In the genomic region with DNA sequence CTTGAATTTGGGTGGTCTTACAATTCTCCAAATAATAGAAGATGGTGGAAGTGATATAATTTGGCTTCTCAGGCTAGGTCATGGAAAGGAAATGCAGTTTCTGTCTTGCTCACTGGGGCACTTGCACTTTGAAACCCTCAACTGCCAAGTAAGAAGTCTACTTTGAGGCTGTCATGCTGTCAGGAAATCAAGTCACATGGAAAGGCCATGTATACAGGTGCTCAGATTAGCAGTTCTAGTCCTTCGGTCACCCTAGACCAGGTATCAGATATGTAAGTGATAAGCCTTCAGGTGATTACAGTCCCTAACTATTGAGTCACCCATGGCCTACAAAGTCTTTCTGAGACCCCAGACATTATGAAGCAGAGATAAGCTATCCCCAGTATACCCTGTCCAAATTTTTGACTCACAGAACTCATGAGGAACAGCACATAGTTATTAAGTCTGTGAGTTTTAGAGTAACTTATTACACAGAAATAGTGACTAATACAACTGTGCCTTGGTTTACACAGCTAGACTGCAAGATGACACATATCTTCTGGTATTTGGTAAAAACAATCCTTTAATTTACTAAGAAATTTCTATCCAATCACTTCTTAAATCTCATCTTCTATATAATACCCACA, we compare ENCODE assay signal across 24 cellular contexts. TPM values are rescaled to one million over a fixed set of nuclear protein-coding genes. Genes with fewer than 3 reads are reported as not detected.
DNase-seq lines count a peak whose midpoint lies in the region; ATAC-seq and TF ChIP-seq lines count a peak whose summit lies in the region.
"Had no signal": no experiment of that assay in that cellular context is flagged by ENCODE, and none has a peak within 500 bp of the region (broad histone marks: within the 10 kb centered on the region; RNA-seq: fewer than 3 reads in every experiment).

No MANE protein-coding gene starts in this region.

- no peak overlapping the region for H3K4me3 ChIP-seq in hepatocyte
- H3K4me3 ChIP-seq: skin epidermis had no signal

- no peaks in the 10 kb centered on the region for H4K20me1 ChIP-seq in hepatocyte (ENCODE audit: insufficient read depth, poor library complexity, severe bottlenecking)

- no peaks in the 10 kb centered on the region for H3K9me3 ChIP-seq in hepatocyte (ENCODE audit: low read depth)

- no peaks in the 10 kb centered on the region for H3K36me3 ChIP-seq in hepatocyte (replicated peaks; ENCODE audit: insufficient read depth, low read depth)

- H3K4me1 ChIP-seq in hepatocyte (ENCODE audit: insufficient read depth), result no peaks in the 10 kb centered on the region

- H3K27me3 Mint-ChIP-seq in activated naive CD8-positive, alpha-beta T cell treated with anti-CD3 and anti-CD28 coated beads, Interleukin-2, amount 50 U/mL, for 24 hours, result no peaks in the 10 kb centered on the region
- H3K27me3 Mint-ChIP-seq: activated CD4-positive, alpha-beta memory T cell treated with anti-CD3 and anti-CD28 coated beads for 36 hours; central memory CD8-positive, alpha-beta T cell; natural killer cell treated with Interleukin-12 subunit alpha and Interleukin-12 subunit beta and Interleukin-15 and Interleukin-18, amount 100 ng/mL, for 72 hours had no signal

- no peaks in the 10 kb centered on the region for H3K9me2 ChIP-seq in hepatocyte (replicated peaks; ENCODE audit: insufficient read depth)

- H2AFZ ChIP-seq in hepatocyte, result no peak overlapping the region

- peak; percentile 7 for DNase-seq in AG08396 (ENCODE audit: low spot score)
- DNase-seq in EH (ENCODE audit: low read depth), result peak; percentile 55
- DNase-seq in activated naive CD8-positive, alpha-beta T cell treated with anti-CD3 and anti-CD28 coated beads, Interleukin-2, amount 50 U/mL, for 24 hours, result no peak
- DNase-seq in hepatocyte (ENCODE audit: low spot score), result no peak
- DNase-seq in stimulated activated CD4-positive, alpha-beta T cell treated with anti-CD3 and anti-CD28 coated beads, Interleukin-4, amount 100 ng/mL, for 4 hours, result no peak
- no peak for DNase-seq in NCI-H1417 (lab: John Stamatoyannopoulos, UW)
- DNase-seq in ecto neural progenitor cell (ENCODE audit: low spot score), result no peak
- DNase-seq: activated CD4-positive, alpha-beta memory T cell treated with anti-CD3 and anti-CD28 coated beads for 36 hours; DMS79 treated with DMSO at 0.1 percent for 48 hours; effector CD8-positive, alpha-beta T cell; H9; hypothalamus; KBM-7; NCI-H1092 treated with DMSO at 0.1 percent for 48 hours; NCI-H2107; NCI-H524; posterior cingulate gyrus; Right ventricle myocardium superior; stimulated activated CD4-positive, alpha-beta T cell treated with anti-CD3 and anti-CD28 coated beads, Interleukin-4, amount 100 ng/mL, for 24 hours had no signal

- no peak overlapping the region for H3K27ac Mint-ChIP-seq in activated naive CD8-positive, alpha-beta T cell treated with anti-CD3 and anti-CD28 coated beads, Interleukin-2, amount 50 U/mL, for 24 hours
- H3K27ac Mint-ChIP-seq: activated CD4-positive, alpha-beta memory T cell treated with anti-CD3 and anti-CD28 coated beads for 36 hours; H9; natural killer cell treated with Interleukin-12 subunit alpha and Interleukin-12 subunit beta and Interleukin-15 and Interleukin-18, amount 100 ng/mL, for 72 hours had no signal

- H3K4me3 Mint-ChIP-seq in activated naive CD8-positive, alpha-beta T cell treated with anti-CD3 and anti-CD28 coated beads, Interleukin-2, amount 50 U/mL, for 24 hours, result no peak overlapping the region
- H3K4me3 Mint-ChIP-seq: activated CD4-positive, alpha-beta memory T cell treated with anti-CD3 and anti-CD28 coated beads for 36 hours; CD14-positive monocyte; central memory CD8-positive, alpha-beta T cell; H9; natural killer cell treated with Interleukin-12 subunit alpha and Interleukin-12 subunit beta and Interleukin-15 and Interleukin-18, amount 100 ng/mL, for 72 hours had no signal

- no peak for TF ChIP-seq CTCF in hepatocyte (IDR thresholded peaks at IDR 0.05; ENCODE audit: poor library complexity)

- peaks cover 5% of the 10 kb centered on the region for H3K4me1 Mint-ChIP-seq in activated naive CD8-positive, alpha-beta T cell treated with anti-CD3 and anti-CD28 coated beads, Interleukin-2, amount 50 U/mL, for 24 hours
- H3K4me1 Mint-ChIP-seq: central memory CD8-positive, alpha-beta T cell; H9 had no signal

- peaks cover 64% of the 10 kb centered on the region for H3K36me3 Mint-ChIP-seq in activated naive CD8-positive, alpha-beta T cell treated with anti-CD3 and anti-CD28 coated beads, Interleukin-2, amount 50 U/mL, for 24 hours (ENCODE audit: low read depth)

- peak; percentile 20 for ATAC-seq in activated naive CD8-positive, alpha-beta T cell treated with anti-CD3 and anti-CD28 coated beads, Interleukin-2, amount 50 U/mL, for 24 hours
- ATAC-seq in HG02840 (IDR thresholded peaks at IDR 0.05; ENCODE audit: low FRiP score, unreplicated experiment), result no peak

- no peaks in the 10 kb centered on the region for H3K9me3 Mint-ChIP-seq in activated naive CD8-positive, alpha-beta T cell treated with anti-CD3 and anti-CD28 coated beads, Interleukin-2, amount 50 U/mL, for 24 hours
- H3K9me3 Mint-ChIP-seq: activated CD4-positive, alpha-beta memory T cell treated with anti-CD3 and anti-CD28 coated beads for 36 hours; CD14-positive monocyte; central memory CD8-positive, alpha-beta T cell; H9; natural killer cell treated with Interleukin-12 subunit alpha and Interleukin-12 subunit beta and Interleukin-15 and Interleukin-18, amount 100 ng/mL, for 72 hours had no signal

- peak overlapping the region; percentile 35 for H3K27ac ChIP-seq in hepatocyte
- H3K27ac ChIP-seq: skin epidermis had no signal

- WGBS in hepatocyte (ENCODE audit: low lambda C conversion rate, missing lambda C conversion rate), result 88% methylated on average over 1 of the region's 1 CpG

- H3K4me2 ChIP-seq in hepatocyte, result no peak overlapping the region

- no peaks in the 10 kb centered on the region for H3K79me2 ChIP-seq in hepatocyte

- H3K27me3 ChIP-seq in hepatocyte, result no peaks in the 10 kb centered on the region

RNA-seq across cellular contexts. Expression of gene BBS10, which starts 26.3 kb away (rescaled TPM):
- total RNA-seq in hepatocyte, result 16.2 and 17.5 TPM in 2 replicates
- polyA plus RNA-seq in hepatocyte, result 5.4 and 7.2 TPM in 2 replicates

Comparison
In these comparisons a context has a peak if more than half of its experiments do, and no peak if none do; other contexts are left out.
1. DNase-seq: peak in AG08396 (single experiment) and EH (single experiment); none in activated naive CD8-positive, alpha-beta T cell treated with anti-CD3 and anti-CD28 coated beads, Interleukin-2, amount 50 U/mL, for 24 hours (single experiment), hepatocyte (single experiment), stimulated activated CD4-positive, alpha-beta T cell treated with anti-CD3 and anti-CD28 coated beads, Interleukin-4, amount 100 ng/mL, for 4 hours (0 of 2), NCI-H1417 (0 of 3) and ecto neural progenitor cell (single experiment).